8 cellular contexts compared by ENCODE assay signal in the genomic region with DNA sequence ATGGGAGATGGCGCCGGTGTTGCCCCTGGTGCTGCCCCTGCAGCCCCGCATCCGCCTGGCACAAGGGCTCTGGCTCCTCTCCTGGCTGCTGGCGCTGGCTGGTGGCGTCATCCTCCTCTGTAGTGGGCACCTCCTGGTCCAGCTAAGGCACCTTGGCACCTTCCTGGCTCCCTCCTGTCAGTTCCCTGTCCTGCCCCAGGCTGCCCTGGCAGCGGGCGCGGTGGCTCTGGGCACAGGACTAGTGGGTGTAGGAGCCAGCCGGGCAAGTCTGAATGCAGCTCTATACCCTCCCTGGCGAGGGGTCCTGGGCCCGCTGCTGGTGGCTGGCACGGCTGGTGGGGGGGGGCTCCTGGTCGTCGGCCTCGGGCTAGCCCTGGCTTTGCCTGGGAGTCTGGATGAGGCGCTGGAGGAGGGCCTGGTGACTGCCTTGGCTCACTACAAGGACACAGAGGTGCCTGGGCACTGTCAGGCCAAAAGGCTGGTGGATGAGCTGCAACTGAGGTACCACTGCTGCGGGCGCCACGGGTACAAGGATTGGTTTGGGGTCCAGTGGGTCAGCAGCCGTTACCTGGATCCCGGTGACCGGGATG. TPM values are rescaled to one million over a fixed set of nuclear protein-coding genes. Genes with fewer than 3 reads are reported as not detected.
DNase-seq lines count a peak whose midpoint lies in the region; ATAC-seq and TF ChIP-seq lines count a peak whose summit lies in the region.

No MANE protein-coding gene starts in this region.

- H3K27ac Mint-ChIP-seq in GM23338: peak overlapping the region; percentile 81; the same call in 1 of the 2 replicates

- peaks cover 4% of the 10 kb centered on the region; the same call in 2 of the 3 replicates for H3K9me3 Mint-ChIP-seq in GM23338

- H3K27ac ChIP-seq in GM23338 (ENCODE audit: low read depth) (peak overlapping the region; percentile 69; the same call in 1 of the 2 replicates), WERI-Rb-1 (peak overlapping the region; percentile 29), gastrocnemius medialis (peak overlapping the region; percentile 90 to 95 (median 92))

- no peaks in the 10 kb centered on the region for H3K9me2 ChIP-seq in GM23338 (ENCODE audit: insufficient read depth)

- H3K4me2 ChIP-seq in GM23338: peak overlapping the region; percentile 73

- peaks cover 32% of the 10 kb centered on the region for H3K4me1 Mint-ChIP-seq in GM23338

- intact Hi-C loops in left ventricle myocardium superior (cut with micrococcal nuclease) (no loop called here), gastrocnemius medialis (cut with DNase I; ENCODE audit: low total_unique reads) (loop anchor here (5.0 kb wide), 1 partner anchor 79 kb away; no protein-coding TSS in a partner anchor)

- TF ChIP-seq CTCF in GM23338 (conservative IDR thresholded peaks at IDR 0.05; ENCODE audit: low read depth in 2 of 2) (no peak), WERI-Rb-1 (IDR thresholded peaks at IDR 0.05; ENCODE audit: low read depth, low read length) (no peak), gastrocnemius medialis (IDR thresholded peaks at IDR 0.05 in 4 of 5, conservative IDR thresholded peaks at IDR 0.05 in 1 of 5) (no peak)

- no peaks in the 10 kb centered on the region for H3K79me2 ChIP-seq in GM23338 (replicated peaks; ENCODE audit: insufficient read depth)

- TF ChIP-seq POLR2A in gastrocnemius medialis (IDR thresholded peaks at IDR 0.05): no peak

- peaks cover 26% of the 10 kb centered on the region for H3K27me3 Mint-ChIP-seq in GM23338 (ENCODE audit: insufficient read depth, low read depth, poor library complexity)

- DNase-seq in GM23338 (ENCODE audit: low spot score): no peak
- no peak for DNase-seq in WERI-Rb-1
- no peak for DNase-seq in left ventricle myocardium superior
- DNase-seq in gastrocnemius medialis: no peak
- no peak for DNase-seq in NCI-H446 (lab: John Stamatoyannopoulos, UW)
- no peak for DNase-seq in NCI-H748 (lab: John Stamatoyannopoulos, UW; ENCODE audit: unreplicated experiment)
- no peak for DNase-seq in activated CD8-positive, alpha-beta memory T cell treated with anti-CD3 and anti-CD28 coated beads, Interleukin-2, amount 50 U/mL, for 48 hours

- no peaks in the 10 kb centered on the region for H4K20me1 ChIP-seq in GM23338 (replicated peaks; ENCODE audit: insufficient read depth)

- H3K36me3 Mint-ChIP-seq in GM23338 (ENCODE audit: low read depth): peaks cover 12% of the 10 kb centered on the region

- in situ Hi-C loops in gastrocnemius medialis (cut with MboI; ENCODE audit: low sequenced_read_pairs in 4 of 4): loop anchor here in 1 of 4 donors (25.0 kb wide), 1 partner anchor 99 kb away; a partner anchor contains a TSS

- ATAC-seq in GM23338: no peak
- peak; percentile 2 for ATAC-seq in left ventricle myocardium superior
- peak; percentile 4 to 8 for ATAC-seq in gastrocnemius medialis
- no peak for ATAC-seq in GM19395 (IDR thresholded peaks at IDR 0.05; ENCODE audit: unreplicated experiment)

- H2AFZ ChIP-seq in GM23338: no peak overlapping the region

- H3K36me3 ChIP-seq in GM23338 (ENCODE audit: insufficient read depth): no peaks in the 10 kb centered on the region
- H3K36me3 ChIP-seq in WERI-Rb-1: peaks cover 5% of the 10 kb centered on the region; the same call in 1 of the 2 replicates
- H3K36me3 ChIP-seq in gastrocnemius medialis: peaks cover 0 to 11% of the 10 kb centered on the region in 2 donors

- H3K4me3 Mint-ChIP-seq in GM23338: peak overlapping the region; percentile 63

- H3K27me3 ChIP-seq in GM23338 (ENCODE audit: insufficient read depth) (peaks cover 11% of the 10 kb centered on the region; the same call in 1 of the 2 replicates), WERI-Rb-1 (ENCODE audit: insufficient read depth, low read depth, severe bottlenecking) (no peaks in the 10 kb centered on the region), gastrocnemius medialis (no peaks in the 10 kb centered on the region)

- H3K9me3 ChIP-seq in WERI-Rb-1 (ENCODE audit: severe bottlenecking) (no peaks in the 10 kb centered on the region), gastrocnemius medialis (no peaks in the 10 kb centered on the region)

- H3K4me1 ChIP-seq in GM23338 (ENCODE audit: insufficient read depth) (peaks cover 8% of the 10 kb centered on the region; the same call in 1 of the 2 replicates), gastrocnemius medialis (peaks cover 16 to 21% of the 10 kb centered on the region in 2 donors)

- H3F3A ChIP-seq in GM23338 (replicated peaks; ENCODE audit: low read depth): peaks cover 16% of the 10 kb centered on the region; the same call in 1 of the 2 replicates

- H3K4me3 ChIP-seq in GM23338 (peak overlapping the region; percentile 83), WERI-Rb-1 (ENCODE audit: low read depth, low read length) (no peak overlapping the region), gastrocnemius medialis (peak overlapping the region; percentile 71 to 93 (median 86))

TF ChIP-seq in GM23338, 12 proteins besides CTCF, POLR2A, EP300 and RAD21 (continues in another document):
- TF ChIP-seq ZNF114 (CRISPR knock-in tag; IDR thresholded peaks at IDR 0.05) (no peak), EZH2 (IDR thresholded peaks at IDR 0.05; ENCODE audit: low read depth, unreplicated experiment) (no peak), EZH2phosphoT487 (IDR thresholded peaks at IDR 0.05; ENCODE audit: unreplicated experiment) (no peak), JUNB (IDR thresholded peaks at IDR 0.05; ENCODE audit: unreplicated experiment) (no peak), CREB1 (CRISPR knock-in tag; IDR thresholded peaks at IDR 0.05; ENCODE audit: low read depth) (no peak)
- TF ChIP-seq, protein P1, sequence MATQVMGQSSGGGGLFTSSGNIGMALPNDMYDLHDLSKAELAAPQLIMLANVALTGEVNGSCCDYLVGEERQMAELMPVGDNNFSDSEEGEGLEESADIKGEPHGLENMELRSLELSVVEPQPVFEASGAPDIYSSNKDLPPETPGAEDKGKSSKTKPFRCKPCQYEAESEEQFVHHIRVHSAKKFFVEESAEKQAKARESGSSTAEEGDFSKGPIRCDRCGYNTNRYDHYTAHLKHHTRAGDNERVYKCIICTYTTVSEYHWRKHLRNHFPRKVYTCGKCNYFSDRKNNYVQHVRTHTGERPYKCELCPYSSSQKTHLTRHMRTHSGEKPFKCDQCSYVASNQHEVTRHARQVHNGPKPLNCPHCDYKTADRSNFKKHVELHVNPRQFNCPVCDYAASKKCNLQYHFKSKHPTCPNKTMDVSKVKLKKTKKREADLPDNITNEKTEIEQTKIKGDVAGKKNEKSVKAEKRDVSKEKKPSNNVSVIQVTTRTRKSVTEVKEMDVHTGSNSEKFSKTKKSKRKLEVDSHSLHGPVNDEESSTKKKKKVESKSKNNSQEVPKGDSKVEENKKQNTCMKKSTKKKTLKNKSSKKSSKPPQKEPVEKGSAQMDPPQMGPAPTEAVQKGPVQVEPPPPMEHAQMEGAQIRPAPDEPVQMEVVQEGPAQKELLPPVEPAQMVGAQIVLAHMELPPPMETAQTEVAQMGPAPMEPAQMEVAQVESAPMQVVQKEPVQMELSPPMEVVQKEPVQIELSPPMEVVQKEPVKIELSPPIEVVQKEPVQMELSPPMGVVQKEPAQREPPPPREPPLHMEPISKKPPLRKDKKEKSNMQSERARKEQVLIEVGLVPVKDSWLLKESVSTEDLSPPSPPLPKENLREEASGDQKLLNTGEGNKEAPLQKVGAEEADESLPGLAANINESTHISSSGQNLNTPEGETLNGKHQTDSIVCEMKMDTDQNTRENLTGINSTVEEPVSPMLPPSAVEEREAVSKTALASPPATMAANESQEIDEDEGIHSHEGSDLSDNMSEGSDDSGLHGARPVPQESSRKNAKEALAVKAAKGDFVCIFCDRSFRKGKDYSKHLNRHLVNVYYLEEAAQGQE (IDR thresholded peaks at IDR 0.05; ENCODE audit: unreplicated experiment): no peak

RNA-seq across cellular contexts. Expression of a gene that starts 0.3 kb away (rescaled TPM):
- total RNA-seq in GM23338 (2014; rRNA removed; shearing (Covaris generic)): 0.24 TPM in 1 of 2 replicates, not detected in the other
- polyA plus RNA-seq in GM23338 (2016; fragmentation: Nextera tagmentation; extraction: Ambion mirVana): 0.65 and 0.89 TPM in 2 replicates
- total RNA-seq in left ventricle myocardium superior: 1.7 TPM
- total RNA-seq in gastrocnemius medialis: 1 to 10 TPM; 1.6 to 3.7 (median 2.7) TPM

RNA-seq across cellular contexts. Expression of a gene that starts 0.8 kb away (rescaled TPM):
- total RNA-seq in GM23338 (2014; rRNA removed; shearing (Covaris generic)): 17.1 and 19.3 TPM in 2 replicates
- 15.4 and 15.5 TPM in 2 replicates for polyA plus RNA-seq in GM23338 (2016; fragmentation: Nextera tagmentation; extraction: Ambion mirVana)
- 12.9 TPM for total RNA-seq in left ventricle myocardium superior
- total RNA-seq in gastrocnemius medialis: 1 to 10 TPM; 4.7 to 7.9 (median 7.0) TPM

RNA-seq across cellular contexts. Expression of a gene that starts 8.4 kb away (rescaled TPM):
- total RNA-seq in GM23338 (2014; rRNA removed; shearing (Covaris generic)): 18.4 and 21.1 TPM in 2 replicates
- polyA plus RNA-seq in GM23338 (2016; fragmentation: Nextera tagmentation; extraction: Ambion mirVana): 16.4 and 16.6 TPM in 2 replicates
- total RNA-seq in left ventricle myocardium superior (12.1 TPM), gastrocnemius medialis (10 to 100 TPM in 2 of 4 donors, 1 to 10 TPM in 2; 4.4 to 21.4 (median 9.8) TPM)

RNA-seq across cellular contexts. Expression of a gene that starts 11.7 kb away (rescaled TPM):
- 93.6 and 102 TPM in 2 replicates for total RNA-seq in GM23338 (2014; rRNA removed; shearing (Covaris generic))
- 22.1 and 22.9 TPM in 2 replicates for polyA plus RNA-seq in GM23338 (2016; fragmentation: Nextera tagmentation; extraction: Ambion mirVana)
- total RNA-seq in left ventricle myocardium superior: 33.1 TPM
- total RNA-seq in gastrocnemius medialis: 10 to 100 TPM; 28.0 to 47.1 (median 31.7) TPM

RNA-seq across cellular contexts. Expression of a gene that starts 22.0 kb away (rescaled TPM):
- 15.2 and 22.2 TPM in 2 replicates for total RNA-seq in GM23338 (2014; rRNA removed; shearing (Covaris generic))
- polyA plus RNA-seq in GM23338 (2016; fragmentation: Nextera tagmentation; extraction: Ambion mirVana): 12.8 and 14.0 TPM in 2 replicates
- 12.3 TPM for total RNA-seq in left ventricle myocardium superior
- total RNA-seq in gastrocnemius medialis: 10 to 100 TPM in 3 of 4 donors, 1 to 10 TPM in 1; 7.8 to 15.7 (median 11.7) TPM

Comparison
In these comparisons a context has a peak if more than half of its experiments do, and no peak if none do; other contexts are left out.
1. ATAC-seq: peak in left ventricle myocardium superior (single experiment) and gastrocnemius medialis (2 of 2); none in GM23338 (single experiment) and GM19395 (single experiment).
2. H3K27ac ChIP-seq: peak in every context shown above with its lines; median percentile 92 in gastrocnemius medialis; 69 in GM23338; 29 in WERI-Rb-1.